In genomic region chr10:88954458-88955083, GRCh38 we compare ENCODE assay signal across 20 cellular contexts.
"Had no signal": no experiment of that assay in that cellular context is flagged by ENCODE, and none has a peak within 500 bp of the region (broad histone marks: within the 10 kb centered on the region; RNA-seq: fewer than 3 reads in every experiment).

No MANE protein-coding gene starts in this region.

- DNase-seq: activated B cell treated with CpG ODN at 0.5 μM for 24 hours; activated CD4-positive, alpha-beta T cell treated with anti-CD3 and anti-CD28 coated beads for 4 hours; activated CD4-positive, alpha-beta T cell treated with anti-CD3 and anti-CD28 coated beads, Interleukin-2, amount 50 U/mL, for 48 hours; activated CD8-positive, alpha-beta memory T cell treated with anti-CD3 and anti-CD28 coated beads, Interleukin-2, amount 50 U/mL, for 48 hours; activated naive CD4-positive, alpha-beta T cell treated with Interleukin-2 at 50 U/mL for 16 hours; activated naive CD8-positive, alpha-beta T cell treated with anti-CD3 and anti-CD28 coated beads, Interleukin-2, amount 10 ng/mL, durations not matched to agents 7 days and 5 days; activated T-cell treated with anti-CD3 and anti-CD28 coated beads, Interleukin-2, amount 50 U/mL, for 4 hours; amniotic stem cell; cerebellar nuclear complex; foreskin keratinocyte; kidney; lower lobe of right lung; naive thymus-derived CD4-positive, alpha-beta T cell; retina; stimulated activated CD4-positive, alpha-beta T cell treated with anti-CD3 and anti-CD28 coated beads, Interleukin-4, amount 100 ng/mL, for 24 hours; stimulated activated naive CD8-positive, alpha-beta T cell treated with anti-CD3 and anti-CD28 coated beads, Interleukin-15, Interleukin-2, amounts not matched to agents 100 U/mL and 50 U/mL, for 24 hours; T1000 had no signal

- H3K4me3 ChIP-seq: lower lobe of right lung, neural progenitor cell had no signal

- H3K27ac Mint-ChIP-seq: activated B cell treated with CpG ODN at 0.5 μM for 24 hours; activated naive CD8-positive, alpha-beta T cell treated with anti-CD3 and anti-CD28 coated beads, Interleukin-2, amount 10 ng/mL, durations not matched to agents 7 days and 5 days; naive thymus-derived CD4-positive, alpha-beta T cell; neural progenitor cell; type B pancreatic cell had no signal

- H3K9me3 ChIP-seq: lower lobe of right lung had no signal

- H3K36me3 Mint-ChIP-seq: neural progenitor cell, type B pancreatic cell had no signal

- H3K36me3 ChIP-seq: lower lobe of right lung, neural progenitor cell had no signal

- H2AFZ ChIP-seq: neural progenitor cell had no signal

- H3K27me3 ChIP-seq: foreskin keratinocyte, neural progenitor cell had no signal

- H3K4me3 Mint-ChIP-seq: activated B cell treated with CpG ODN at 0.5 μM for 24 hours; activated naive CD8-positive, alpha-beta T cell treated with anti-CD3 and anti-CD28 coated beads, Interleukin-2, amount 10 ng/mL, durations not matched to agents 7 days and 5 days; activated T-cell treated with anti-CD3 and anti-CD28 coated beads, Interleukin-2, amount 50 U/mL, for 4 hours; naive thymus-derived CD4-positive, alpha-beta T cell; neural progenitor cell; type B pancreatic cell had no signal

- ATAC-seq: activated T-cell treated with anti-CD3 and anti-CD28 coated beads, Interleukin-2, amount 50 U/mL, for 4 hours; foreskin keratinocyte; lower lobe of right lung; naive thymus-derived CD4-positive, alpha-beta T cell; stimulated activated naive CD8-positive, alpha-beta T cell treated with anti-CD3 and anti-CD28 coated beads, Interleukin-15, Interleukin-2, amounts not matched to agents 100 U/mL and 50 U/mL, for 24 hours had no signal

- H3K9me3 Mint-ChIP-seq: activated T-cell treated with anti-CD3 and anti-CD28 coated beads, Interleukin-2, amount 50 U/mL, for 4 hours; neural progenitor cell; type B pancreatic cell had no signal

- H3K4me2 ChIP-seq: neural progenitor cell had no signal

- H3K27ac ChIP-seq: epithelial cell of prostate, foreskin keratinocyte, neural progenitor cell had no signal

- H3K27me3 Mint-ChIP-seq: activated B cell treated with CpG ODN at 0.5 μM for 24 hours; naive thymus-derived CD4-positive, alpha-beta T cell; type B pancreatic cell had no signal
